8 cellular contexts compared by ENCODE assay signal in the genomic region with DNA sequence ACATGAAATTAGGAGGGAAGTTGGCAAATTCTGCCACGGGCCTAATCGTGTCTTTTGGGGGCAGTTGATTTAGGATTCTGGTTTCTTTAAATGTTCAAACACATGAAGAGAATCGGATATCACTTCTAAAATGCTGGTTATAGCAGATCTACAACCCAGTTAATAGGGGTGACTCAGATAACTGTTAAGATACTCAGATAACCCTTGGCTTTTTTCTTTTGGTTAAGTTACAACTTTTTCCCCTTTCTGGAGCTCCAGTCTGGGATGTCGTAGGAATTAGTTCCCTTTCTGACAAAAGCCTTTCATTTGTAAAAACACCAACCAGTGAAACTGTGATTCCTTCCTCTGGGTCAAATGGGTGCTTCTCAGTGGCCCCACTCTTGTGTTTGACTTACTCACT. TPM values are rescaled to one million over a fixed set of nuclear protein-coding genes. Genes with fewer than 3 reads are reported as not detected.
A peak's percentile ranks its signal among the peaks of the same experiment; 100 is the strongest.
DNase-seq lines count a peak whose midpoint lies in the region; ATAC-seq, FAIRE-seq and TF ChIP-seq lines count a peak whose summit lies in the region.

No MANE protein-coding gene starts in this region.

- H3K4me2 ChIP-seq in hepatocyte: peak overlapping the region; percentile 81

- no peak for DNase-seq in HL-60 (ENCODE audit: low read depth in 1 of 2, low spot score in 1 of 2)
- no peak for DNase-seq in hepatocyte (ENCODE audit: low spot score)
- DNase-seq in H54 (ENCODE audit: insufficient read length, low spot score): no peak

- FAIRE-seq in H54 (lab: Jason Lieb, UNC): no peak

- no peaks in the 10 kb centered on the region for H3K9me3 ChIP-seq in hepatocyte (ENCODE audit: low read depth)
- no peaks in the 10 kb centered on the region for H3K9me3 ChIP-seq in skeletal muscle tissue (ENCODE audit: control insufficient read depth in 3 of 3, low read length in 3 of 3)

- H3K79me2 ChIP-seq in hepatocyte: peaks cover 13% of the 10 kb centered on the region

- ATAC-seq in GM18502 (IDR thresholded peaks at IDR 0.05; ENCODE audit: poor library complexity, unreplicated experiment): no peak
- ATAC-seq in GM19324 (IDR thresholded peaks at IDR 0.05; ENCODE audit: low FRiP score, unreplicated experiment): no peak
- no peak for ATAC-seq in GM18498 (IDR thresholded peaks at IDR 0.05; ENCODE audit: unreplicated experiment)

- peaks cover 4% of the 10 kb centered on the region for H3K4me1 ChIP-seq in hepatocyte (ENCODE audit: insufficient read depth)
- H3K4me1 ChIP-seq in skeletal muscle tissue (ENCODE audit: control insufficient read depth in 3 of 3, insufficient read depth in 3 of 3, low read length in 3 of 3): peaks cover 10 to 19% (median 13%) of the 10 kb centered on the region in 3 donors

- TF ChIP-seq CTCF in HL-60 (IDR thresholded peaks at IDR 0.05; ENCODE audit: insufficient read depth, low read length): no peak
- TF ChIP-seq CTCF in WI38 (IDR thresholded peaks at IDR 0.05; ENCODE audit: low read depth, low read length): no peak
- no peak for TF ChIP-seq CTCF in hepatocyte (IDR thresholded peaks at IDR 0.05; ENCODE audit: poor library complexity)

- peak overlapping the region; percentile 55 for H3K4me3 ChIP-seq in HL-60 (replicated peaks; ENCODE audit: insufficient read depth, low read length)
- peak overlapping the region; percentile 66 for H3K4me3 ChIP-seq in WI38 (ENCODE audit: low read depth, low read length)
- peak overlapping the region; percentile 61 for H3K4me3 ChIP-seq in hepatocyte
- peak overlapping the region; percentile 71 to 83 (median 79) for H3K4me3 ChIP-seq in skeletal muscle tissue (ENCODE audit: low read length in 3 of 3)

- H3K36me3 ChIP-seq in hepatocyte (replicated peaks; ENCODE audit: insufficient read depth, low read depth) (no peaks in the 10 kb centered on the region), skeletal muscle tissue (ENCODE audit: control insufficient read depth in 3 of 3, insufficient read depth in 3 of 3, low read length in 3 of 3) (no peaks in the 10 kb centered on the region)

- WGBS in hepatocyte (ENCODE audit: low lambda C conversion rate, missing lambda C conversion rate): 32% methylated on average over 4 of the region's 4 CpGs

- no peaks in the 10 kb centered on the region for H4K20me1 ChIP-seq in hepatocyte (ENCODE audit: insufficient read depth, poor library complexity, severe bottlenecking)

- H3K9me2 ChIP-seq in hepatocyte (replicated peaks; ENCODE audit: insufficient read depth): no peaks in the 10 kb centered on the region

- H3K9ac ChIP-seq in skeletal muscle tissue (ENCODE audit: low read depth in 1 of 3, low read length in 3 of 3): peak overlapping the region; percentile 76 to 82 (median 81)

- H3K27me3 ChIP-seq in HL-60 (ENCODE audit: insufficient read depth, poor library complexity, severe bottlenecking) (no peaks in the 10 kb centered on the region), hepatocyte (no peaks in the 10 kb centered on the region), skeletal muscle tissue (ENCODE audit: control insufficient read depth in 3 of 3, insufficient read depth in 3 of 3, low read length in 3 of 3) (no peaks in the 10 kb centered on the region)

- no peak overlapping the region for H3K27ac ChIP-seq in HL-60 (replicated peaks)
- peak overlapping the region; percentile 75 for H3K27ac ChIP-seq in hepatocyte
- peak overlapping the region; percentile 66 for H3K27ac ChIP-seq in skeletal muscle tissue (ENCODE audit: low read depth, low read length)

- peak overlapping the region; percentile 89 for H2AFZ ChIP-seq in hepatocyte

- TF ChIP-seq POLR2A in H54 (IDR thresholded peaks at IDR 0.05; ENCODE audit: low read depth, low read length): no peak

RNA-seq across cellular contexts. Expression of gene DEPDC7, which starts 1.0 kb away (rescaled TPM):
- 21.3 and 21.5 TPM in 2 replicates for total RNA-seq in hepatocyte
- 12.1 and 12.5 TPM in 2 replicates for polyA plus RNA-seq in hepatocyte
- 9.9 TPM for total RNA-seq in skeletal muscle tissue

RNA-seq across cellular contexts. Expression of gene TCP11L1, which starts 22.7 kb away (rescaled TPM):
- total RNA-seq in hepatocyte: 16.8 and 25.5 TPM in 2 replicates
- polyA plus RNA-seq in hepatocyte: 9.8 and 11.2 TPM in 2 replicates
- 11.5 TPM for total RNA-seq in skeletal muscle tissue
